Comparison of ENCODE assay signal across 8 cellular contexts in the genomic region with DNA sequence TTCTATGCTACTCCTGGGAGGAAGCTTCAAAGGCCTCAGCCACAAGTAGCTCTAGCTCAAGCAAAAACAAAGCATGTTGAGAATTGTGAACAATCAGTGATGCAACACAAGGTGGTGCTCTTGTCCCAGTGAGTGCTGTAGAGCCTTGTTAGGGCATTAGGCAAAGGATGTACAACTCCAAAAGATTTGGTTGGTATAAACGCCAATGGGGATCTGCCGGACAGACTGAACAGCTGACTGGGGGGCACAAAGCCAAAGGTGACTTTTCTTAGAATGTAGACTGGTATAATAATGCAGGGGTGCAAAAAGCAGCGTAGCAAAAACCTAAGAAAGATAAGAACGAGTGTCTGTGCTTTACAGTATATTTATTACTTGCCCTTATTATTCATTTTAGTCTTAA.
A peak's percentile ranks its signal among the peaks of the same experiment; 100 is the strongest.
DNase-seq lines count a peak whose midpoint lies in the region; ATAC-seq, FAIRE-seq and TF ChIP-seq lines count a peak whose summit lies in the region.

No MANE protein-coding gene starts in this region.

- no peaks in the 10 kb centered on the region for H3K36me3 Mint-ChIP-seq in CD4-positive, alpha-beta memory T cell

- H3K4me1 ChIP-seq in NT2/D1 (ENCODE audit: insufficient read depth, insufficient read length) = no peaks in the 10 kb centered on the region
- H3K4me1 ChIP-seq in mucosa of descending colon (ENCODE audit: low read depth) = no peaks in the 10 kb centered on the region
- no peaks in the 10 kb centered on the region for H3K4me1 ChIP-seq in CD4-positive, alpha-beta memory T cell (ENCODE audit: insufficient read depth, low read length)

- H3K9me3 ChIP-seq in NT2/D1 (ENCODE audit: insufficient read depth, low read length) (no peaks in the 10 kb centered on the region), mucosa of descending colon (no peaks in the 10 kb centered on the region)
- no peaks in the 10 kb centered on the region for H3K9me3 ChIP-seq in CD4-positive, alpha-beta memory T cell (ENCODE audit: control insufficient read depth in 1 of 2, low read length in 2 of 2)

- H3K27ac ChIP-seq in CD4-positive, alpha-beta memory T cell (ENCODE audit: low read depth, low read length) = no peak overlapping the region

- H3K4me3 Mint-ChIP-seq in CD4-positive, alpha-beta memory T cell = no peak overlapping the region

- peak; percentile 69 for FAIRE-seq in GM12892 (lab: Jason Lieb, UNC)

- H3K27ac Mint-ChIP-seq in CD4-positive, alpha-beta memory T cell = no peak overlapping the region

- H3K4me3 ChIP-seq in NT2/D1 (ENCODE audit: insufficient read length, low read depth) = no peak overlapping the region
- no peak overlapping the region for H3K4me3 ChIP-seq in mucosa of descending colon
- H3K4me3 ChIP-seq in CD4-positive, alpha-beta memory T cell (ENCODE audit: low read length in 2 of 2) = no peak overlapping the region

- no peaks in the 10 kb centered on the region for H3K4me1 Mint-ChIP-seq in CD4-positive, alpha-beta memory T cell

- H3K27me3 ChIP-seq in NT2/D1 (ENCODE audit: insufficient read depth, insufficient read length) = no peaks in the 10 kb centered on the region
- no peaks in the 10 kb centered on the region for H3K27me3 ChIP-seq in CD4-positive, alpha-beta memory T cell (ENCODE audit: insufficient read depth, low read length)

- TF ChIP-seq CTCF in mucosa of descending colon (IDR thresholded peaks at IDR 0.05) = no peak

- TF ChIP-seq POLR2A in GM12892 (IDR thresholded peaks at IDR 0.05; ENCODE audit: low read depth, low read length) = no peak

- POLR2A ChIA-PET in CD4-positive, alpha-beta memory T cell (lab: Charles Lee; ENCODE audit: partially characterized antibody) = no interaction called here

- peak; percentile 76 for ATAC-seq in mucosa of descending colon
- ATAC-seq in HG02840 (IDR thresholded peaks at IDR 0.05; ENCODE audit: low FRiP score, unreplicated experiment) = no peak

- CTCF ChIA-PET in CD4-positive, alpha-beta memory T cell (lab: Charles Lee; ENCODE audit: partially characterized antibody) = no interaction called here

- H3K36me3 ChIP-seq in NT2/D1 (ENCODE audit: insufficient read depth, insufficient read length, low read length) = no peaks in the 10 kb centered on the region
- no peaks in the 10 kb centered on the region for H3K36me3 ChIP-seq in mucosa of descending colon (ENCODE audit: low read depth)
- no peaks in the 10 kb centered on the region for H3K36me3 ChIP-seq in CD4-positive, alpha-beta memory T cell (ENCODE audit: insufficient read depth, low read length)

- H3K9me3 Mint-ChIP-seq in CD4-positive, alpha-beta memory T cell = peaks cover 0 to 2% (median 0%) of the 10 kb centered on the region in 8 donors

- peaks cover 0 to 10% of the 10 kb centered on the region in 2 donors for H3K27me3 Mint-ChIP-seq in CD4-positive, alpha-beta memory T cell

- no peak overlapping the region for H3K9ac ChIP-seq in NT2/D1 (ENCODE audit: insufficient read length, low read depth)

- intact Hi-C loops in mucosa of descending colon (cut with DNase I, micrococcal nuclease) = no loop called here
- intact Hi-C loops in CD4-positive, alpha-beta memory T cell (cut with micrococcal nuclease) = no loop called here

- DNase-seq in AG08396 (ENCODE audit: low spot score) (peak; percentile 21), GM12892 (ENCODE audit: insufficient read length) (peak; percentile 2), HuH-7 (ENCODE audit: low spot score) (peak; percentile 33), NT2/D1 (ENCODE audit: low read depth, low spot score) (peak; percentile 44), dedifferentiated amniotic fluid mesenchymal stem cell (ENCODE audit: extremely low spot score) (peak; percentile 40), mucosa of descending colon (peak in 1 of 3 donors; percentile 57)
- no peak for DNase-seq in CD4-positive, alpha-beta memory T cell

Comparison
In these comparisons a context has a peak if more than half of its experiments do, and no peak if none do; other contexts are left out.
1. DNase-seq: peak in AG08396 (single experiment), GM12892 (single experiment), HuH-7 (single experiment), NT2/D1 (single experiment) and dedifferentiated amniotic fluid mesenchymal stem cell (single experiment); none in CD4-positive, alpha-beta memory T cell (0 of 5).